Comparison of ENCODE assay signal across 8 cellular contexts in genomic region chr11:57116654-57117053, GRCh38.
DNase-seq lines count a peak whose midpoint lies in the region; ATAC-seq and TF ChIP-seq lines count a peak whose summit lies in the region.

No MANE protein-coding gene starts in this region.

- intact Hi-C loops in prostate gland (cut with DNase I) = loop anchor here (10.0 kb wide), 1 partner anchor 128 kb away; no protein-coding TSS in a partner anchor

- DNase-seq in AG04450 (ENCODE audit: low read depth, low spot score) (peak; percentile 18), HT1080 (ENCODE audit: low read depth) (peak; percentile 70), RWPE1 (ENCODE audit: low spot score) (peak; percentile 61), fibroblast of villous mesenchyme (ENCODE audit: low read depth) (peak; percentile 52), prostate gland (ENCODE audit: low spot score) (no peak), omental fat pad (ENCODE audit: low spot score) (no peak)

- POLR2A ChIA-PET in AG04450 (lab: Yijun Ruan, JAX) (no interaction called here), RWPE1 (lab: Yijun Ruan, JAX; ENCODE audit: low non-redundant PET) (no interaction called here)

- H3K4me3 ChIP-seq in AG04450 (ENCODE audit: low read depth, low read length) (no peak overlapping the region), fibroblast of villous mesenchyme (ENCODE audit: low read depth, low read length) (no peak overlapping the region), prostate gland (no peak overlapping the region)

- TF ChIP-seq CTCF in AG04450 (IDR thresholded peaks at IDR 0.05; ENCODE audit: low read depth, low read length) (peak; percentile 58), GM12872 (IDR thresholded peaks at IDR 0.05; ENCODE audit: insufficient read depth, low read depth, low read length) (peak; percentile 60), RWPE1 (conservative IDR thresholded peaks at IDR 0.05; ENCODE audit: low read depth) (peak; percentile 56; the same call in 1 of the 2 replicates), fibroblast of villous mesenchyme (IDR thresholded peaks at IDR 0.05; ENCODE audit: insufficient read depth, low read depth, low read length) (peak; percentile 60), prostate gland (IDR thresholded peaks at IDR 0.05) (peak in 3 of 4 experiments; percentile 9 to 45 (median 39)), omental fat pad (IDR thresholded peaks at IDR 0.05) (peak in 1 of 3 donors; percentile 46)

- H3K9me3 ChIP-seq in AG04450 (ENCODE audit: control insufficient read depth, insufficient read depth, low read length) = no peaks in the 10 kb centered on the region
- H3K9me3 ChIP-seq in prostate gland = no peaks in the 10 kb centered on the region

- CTCF ChIA-PET in AG04450 (lab: Charles Lee) = interaction anchor here (0.9 to 16.3 kb wide), 4 partner anchors 82 to 161 kb away, joined by 3 to 331 read pairs (median 4); no protein-coding TSS in a partner anchor
- CTCF ChIA-PET in RWPE1 (lab: Yijun Ruan, JAX) = interaction anchor here (0.6 to 1.4 kb wide), 5 partner anchors 9 to 1340 kb away, joined by 3 to 14 read pairs (median 3); no protein-coding TSS in a partner anchor

- H3K27ac ChIP-seq in AG04450 (ENCODE audit: low read depth, low read length) (no peak overlapping the region), RWPE1 (no peak overlapping the region), prostate gland (no peak overlapping the region)

- no peaks in the 10 kb centered on the region for H3K36me3 ChIP-seq in prostate gland

- ATAC-seq in HG03045 (IDR thresholded peaks at IDR 0.05; ENCODE audit: unreplicated experiment) = no peak
- no peak for ATAC-seq in omental fat pad (ENCODE audit: low FRiP score)

- TF ChIP-seq POLR2A in prostate gland (IDR thresholded peaks at IDR 0.05) = no peak

- 72% methylated on average over 5 of the region's 5 CpGs for WGBS in prostate gland

- no peaks in the 10 kb centered on the region for H3K27me3 ChIP-seq in AG04450 (ENCODE audit: control insufficient read depth, insufficient read depth, low read length)
- H3K27me3 ChIP-seq in prostate gland (replicated peaks; ENCODE audit: insufficient read depth) = no peaks in the 10 kb centered on the region

- H3K4me1 ChIP-seq in prostate gland (replicated peaks) = no peaks in the 10 kb centered on the region

Comparison
In these comparisons a context has a peak if more than half of its experiments do, and no peak if none do; other contexts are left out.
1. DNase-seq: peak in AG04450 (single experiment), HT1080 (single experiment), RWPE1 (single experiment) and fibroblast of villous mesenchyme (single experiment); none in prostate gland (single experiment) and omental fat pad (single experiment).